17 cellular contexts compared by ENCODE assay signal in the genomic region with DNA sequence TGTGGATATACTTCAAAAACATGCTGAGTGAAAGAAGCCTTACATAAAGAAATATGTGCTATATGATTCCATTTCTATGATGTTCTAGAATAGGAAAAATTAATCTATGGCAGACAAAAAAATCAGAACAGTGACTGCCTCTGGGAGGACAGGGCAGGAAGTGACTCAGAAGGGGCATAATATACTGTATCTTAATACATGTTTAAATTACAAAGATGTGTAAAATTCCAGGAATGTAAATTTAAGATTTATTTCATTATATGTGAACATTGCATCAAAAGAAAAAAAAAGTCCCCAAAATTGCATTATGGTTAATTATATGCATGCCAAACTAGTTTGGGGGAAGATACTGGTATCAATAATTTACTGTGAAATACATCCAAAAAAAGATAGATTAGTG. TPM values are rescaled to one million over a fixed set of nuclear protein-coding genes. Genes with fewer than 3 reads are reported as not detected.
"Had no signal": no experiment of that assay in that cellular context is flagged by ENCODE, and none has a peak within 500 bp of the region (broad histone marks: within the 10 kb centered on the region; RNA-seq: fewer than 3 reads in every experiment).

No MANE protein-coding gene starts in this region.

- H3K27ac ChIP-seq: cardiac muscle cell, colonic mucosa, neutrophil, right atrium auricular region, tibial nerve had no signal

- DNase-seq: activated CD4-positive, alpha-beta T cell treated with anti-CD3 and anti-CD28 coated beads for 1 hour; activated CD8-positive, alpha-beta memory T cell treated with anti-CD3 and anti-CD28 coated beads, Interleukin-2, amount 50 U/mL, for 48 hours; activated CD8-positive, alpha-beta T cell treated with anti-CD3 and anti-CD28 coated beads, Interleukin-2, amount 10 ng/mL, durations not matched to agents 7 days and 5 days; activated naive CD8-positive, alpha-beta T cell treated with anti-CD3 and anti-CD28 coated beads, Interleukin-2, amount 10 ng/mL, durations not matched to agents 7 days and 5 days; aorta; colonic mucosa; effector CD8-positive, alpha-beta T cell; immature natural killer cell; left colon; naive thymus-derived CD4-positive, alpha-beta T cell; posterior cingulate gyrus; small intestine had no signal

- H3K27me3 Mint-ChIP-seq: activated naive CD8-positive, alpha-beta T cell treated with anti-CD3 and anti-CD28 coated beads, Interleukin-2, amount 10 ng/mL, durations not matched to agents 7 days and 5 days had no signal

- H3K9me3 ChIP-seq: colonic mucosa, neutrophil, right atrium auricular region had no signal

- H3K27me3 ChIP-seq: cardiac muscle cell, colonic mucosa, neutrophil, right atrium auricular region, tibial nerve had no signal

- ATAC-seq: activated CD8-positive, alpha-beta T cell treated with anti-CD3 and anti-CD28 coated beads, Interleukin-2, amount 10 ng/mL, durations not matched to agents 7 days and 5 days; left colon; naive thymus-derived CD4-positive, alpha-beta T cell had no signal

- H3K4me1 Mint-ChIP-seq: immature natural killer cell had no signal

- H3K4me1 ChIP-seq: colonic mucosa, right atrium auricular region had no signal

- H3K9me3 Mint-ChIP-seq: activated naive CD8-positive, alpha-beta T cell treated with anti-CD3 and anti-CD28 coated beads, Interleukin-2, amount 10 ng/mL, durations not matched to agents 7 days and 5 days; immature natural killer cell had no signal

- FAIRE-seq: small intestine had no signal

- H3K36me3 ChIP-seq: cardiac muscle cell, colonic mucosa, neutrophil, right atrium auricular region, tibial nerve had no signal

- H3K4me3 ChIP-seq: cardiac muscle cell, colonic mucosa, lung, right atrium auricular region, tibial nerve had no signal

- H3K27ac Mint-ChIP-seq: activated CD8-positive, alpha-beta T cell treated with anti-CD3 and anti-CD28 coated beads, Interleukin-2, amount 10 ng/mL, durations not matched to agents 7 days and 5 days; activated naive CD8-positive, alpha-beta T cell treated with anti-CD3 and anti-CD28 coated beads, Interleukin-2, amount 10 ng/mL, durations not matched to agents 7 days and 5 days; immature natural killer cell had no signal

- H3K4me3 Mint-ChIP-seq: activated CD8-positive, alpha-beta T cell treated with anti-CD3 and anti-CD28 coated beads, Interleukin-2, amount 10 ng/mL, durations not matched to agents 7 days and 5 days; activated naive CD8-positive, alpha-beta T cell treated with anti-CD3 and anti-CD28 coated beads, Interleukin-2, amount 10 ng/mL, durations not matched to agents 7 days and 5 days; immature natural killer cell; naive thymus-derived CD4-positive, alpha-beta T cell had no signal

- H3K36me3 Mint-ChIP-seq: activated naive CD8-positive, alpha-beta T cell treated with anti-CD3 and anti-CD28 coated beads, Interleukin-2, amount 10 ng/mL, durations not matched to agents 7 days and 5 days; immature natural killer cell had no signal

RNA-seq across cellular contexts. Expression of gene ADM, which starts 43.1 kb away (rescaled TPM):
- polyA plus RNA-seq: naive thymus-derived CD4-positive, alpha-beta T cell had no signal
